ENCODE assay signal across 8 cellular contexts in genomic region chr4:52983563-52984303, GRCh38.
DNase-seq lines count a peak whose midpoint lies in the region; ATAC-seq, FAIRE-seq and TF ChIP-seq lines count a peak whose summit lies in the region.

No MANE protein-coding gene starts in this region.

- H3K27me3 ChIP-seq in K562 (ENCODE audit: control insufficient read depth in 2 of 2, insufficient read depth in 2 of 2, low read length in 2 of 2) (no peaks in the 10 kb centered on the region), suprapubic skin (no peaks in the 10 kb centered on the region)

- no peak overlapping the region for H2AFZ ChIP-seq in K562 (ENCODE audit: low read depth, low read length)

- TF ChIP-seq EP300 in K562 (IDR thresholded peaks at IDR 0.05; ENCODE audit: low read length): no peak
- TF ChIP-seq EP300 in suprapubic skin (IDR thresholded peaks at IDR 0.05): no peak

- FAIRE-seq in K562 (lab: Jason Lieb, UNC): peak; percentile 76

- WGBS in K562 (ENCODE audit: insufficient coverage, low coverage, missing lambda C conversion rate): 0% methylated on average over 1 of the region's 1 CpG
- WGBS in suprapubic skin: 0% methylated on average over 1 of the region's 1 CpG

- H3K36me3 ChIP-seq in K562 (ENCODE audit: control insufficient read depth, insufficient read depth, low read length) (no peaks in the 10 kb centered on the region), suprapubic skin (no peaks in the 10 kb centered on the region)

- H3K27ac ChIP-seq in K562 (ENCODE audit: extremely low read depth, low read depth, low read length) (no peak overlapping the region), suprapubic skin (no peak overlapping the region)

- TF ChIP-seq CTCF in GM10248 (IDR thresholded peaks at IDR 0.05; ENCODE audit: control extremely low read depth, extremely low read depth, low read depth, missing control alignments) (peak; percentile 48), K562 (IDR thresholded peaks at IDR 0.05 in 2 of 3, conservative IDR thresholded peaks at IDR 0.05 in 1 of 3; ENCODE audit: insufficient read depth in 2 of 3, low read depth in 1 of 3, low read length in 3 of 3) (peak; percentile 52 to 70 (median 55); a peak in 5 of 6 replicates), suprapubic skin (IDR thresholded peaks at IDR 0.05) (peak; percentile 38 to 57)

- H3K4me2 ChIP-seq in K562 (ENCODE audit: insufficient read depth, low read length): no peak overlapping the region

- H3K9ac ChIP-seq in K562 (ENCODE audit: insufficient read depth in 1 of 2, low read depth in 2 of 2, low read length in 2 of 2): no peak overlapping the region

- ATAC-seq in HG03354 (IDR thresholded peaks at IDR 0.05; ENCODE audit: poor library complexity, severe bottlenecking, unreplicated experiment) (peak; percentile 66), K562 (peak; percentile 92)

- peak; percentile 68 for TF ChIP-seq RAD21 in K562 (CRISPR knock-in tag; conservative IDR thresholded peaks at IDR 0.05 in 1 of 2, IDR thresholded peaks at IDR 0.05 in 1 of 2)

- in situ Hi-C loops in K562 (cut with MboI): loop anchor here (5.0 to 10.0 kb wide), 2 partner anchors 436 to 609 kb away; no protein-coding TSS in a partner anchor

- no peak for TF ChIP-seq POLR2A in K562 (conservative IDR thresholded peaks at IDR 0.05)
- no peak for TF ChIP-seq POLR2A in suprapubic skin (IDR thresholded peaks at IDR 0.05)

- no TSS peak for BruUV-seq in K562 (replicated peaks; lab: Mats Ljungman, UMichigan)

- H4K20me1 ChIP-seq in K562 (replicated peaks; ENCODE audit: control insufficient read depth, insufficient read depth, low read length): no peaks in the 10 kb centered on the region

- H3K4me3 ChIP-seq in K562 (no peak overlapping the region), suprapubic skin (no peak overlapping the region)

- CTCF ChIA-PET in GM10248 (lab: Yijun Ruan, JAX): interaction anchor here (0.6 to 3.9 kb wide), 24 partner anchors 11 to 1250 kb away, joined by 3 to 76 read pairs (median 4); partner anchors contain the start of gene USP46
- CTCF ChIA-PET in K562 (lab: Yijun Ruan, JAX; ENCODE audit: low intra/inter-chr PET ratio): interaction anchor here (0.5 to 3.4 kb wide), 5 partner anchors 360 to 750 kb away, joined by 3 to 58 read pairs (median 5); no protein-coding TSS in a partner anchor

- DNase-seq in A172 (ENCODE audit: low spot score): peak; percentile 38
- DNase-seq in GM10248 (ENCODE audit: extremely low spot score): peak; percentile 38
- peak; percentile 20 to 64 for DNase-seq in NCI-H524 (lab: John Stamatoyannopoulos, UW)
- DNase-seq in K562 (ENCODE audit: extremely low read depth in 1 of 4, low spot score in 3 of 4): peak; percentile 48 to 67 (median 54)
- peak; percentile 73 for DNase-seq in iPS-NIHi11 (ENCODE audit: low spot score)
- DNase-seq in suprapubic skin (ENCODE audit: low spot score in 2 of 2): no peak
- no peak for DNase-seq in T-helper 9 cell

- POLR2A ChIA-PET in GM10248 (lab: Yijun Ruan, JAX) (no interaction called here), K562 (lab: Yijun Ruan, JAX) (no interaction called here)

- intact Hi-C loops in K562 (cut with micrococcal nuclease): loop anchor here (1.0 to 10.0 kb wide), 6 partner anchors 71 to 749 kb away; no protein-coding TSS in a partner anchor

- H3K9me1 ChIP-seq in K562 (ENCODE audit: control insufficient read depth, insufficient read depth, low read length): no peaks in the 10 kb centered on the region

- H3K4me1 ChIP-seq in K562 (replicated peaks in 1 of 2; ENCODE audit: control insufficient read depth in 2 of 2, insufficient read depth in 2 of 2, low read length in 2 of 2): no peaks in the 10 kb centered on the region
- peaks cover 4% of the 10 kb centered on the region for H3K4me1 ChIP-seq in suprapubic skin

- H3K79me2 ChIP-seq in K562 (ENCODE audit: control insufficient read depth, insufficient read depth, low read length): no peaks in the 10 kb centered on the region

- H3K9me3 ChIP-seq in K562 (replicated peaks; ENCODE audit: control insufficient read depth, insufficient read depth, low read depth, low read length) (no peaks in the 10 kb centered on the region), suprapubic skin (no peaks in the 10 kb centered on the region)

TF ChIP-seq in K562, 482 proteins besides CTCF, POLR2A, EP300 and RAD21:
- TF ChIP-seq HDAC3 (IDR thresholded peaks at IDR 0.05; ENCODE audit: borderline replicate concordance, partially characterized antibody) (no peak), SMARCB1 (IDR thresholded peaks at IDR 0.05; ENCODE audit: insufficient read length, low read depth) (no peak), MTA3 (IDR thresholded peaks at IDR 0.05; ENCODE audit: borderline replicate concordance) (no peak), KLF1 (tag; IDR thresholded peaks at IDR 0.05) (no peak), POU5F1 (IDR thresholded peaks at IDR 0.05; ENCODE audit: borderline replicate concordance, low read depth, low read length, partially characterized antibody) (no peak), ZNF785 (CRISPR knock-in tag; IDR thresholded peaks at IDR 0.05) (no peak), ATF4 (CRISPR knock-in tag; IDR thresholded peaks at IDR 0.05) (no peak), DNMT1 (IDR thresholded peaks at IDR 0.05) (no peak), U2AF2 (optimal IDR thresholded peaks at IDR 0.05; ENCODE audit: low read depth, low read length) (no peak), SMC3 (conservative IDR thresholded peaks at IDR 0.05; ENCODE audit: insufficient read depth, low read depth, low read length) (peak; percentile 49; the same call in 1 of the 2 replicates)
- TF ChIP-seq, protein P1, sequence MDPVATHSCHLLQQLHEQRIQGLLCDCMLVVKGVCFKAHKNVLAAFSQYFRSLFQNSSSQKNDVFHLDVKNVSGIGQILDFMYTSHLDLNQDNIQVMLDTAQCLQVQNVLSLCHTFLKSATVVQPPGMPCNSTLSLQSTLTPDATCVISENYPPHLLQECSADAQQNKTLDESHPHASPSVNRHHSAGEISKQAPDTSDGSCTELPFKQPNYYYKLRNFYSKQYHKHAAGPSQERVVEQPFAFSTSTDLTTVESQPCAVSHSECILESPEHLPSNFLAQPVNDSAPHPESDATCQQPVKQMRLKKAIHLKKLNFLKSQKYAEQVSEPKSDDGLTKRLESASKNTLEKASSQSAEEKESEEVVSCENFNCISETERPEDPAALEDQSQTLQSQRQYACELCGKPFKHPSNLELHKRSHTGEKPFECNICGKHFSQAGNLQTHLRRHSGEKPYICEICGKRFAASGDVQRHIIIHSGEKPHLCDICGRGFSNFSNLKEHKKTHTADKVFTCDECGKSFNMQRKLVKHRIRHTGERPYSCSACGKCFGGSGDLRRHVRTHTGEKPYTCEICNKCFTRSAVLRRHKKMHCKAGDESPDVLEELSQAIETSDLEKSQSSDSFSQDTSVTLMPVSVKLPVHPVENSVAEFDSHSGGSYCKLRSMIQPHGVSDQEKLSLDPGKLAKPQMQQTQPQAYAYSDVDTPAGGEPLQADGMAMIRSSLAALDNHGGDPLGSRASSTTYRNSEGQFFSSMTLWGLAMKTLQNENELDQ (CRISPR knock-in tag; IDR thresholded peaks at IDR 0.05; ENCODE audit: borderline replicate concordance): no peak
- TF ChIP-seq, protein P2, sequence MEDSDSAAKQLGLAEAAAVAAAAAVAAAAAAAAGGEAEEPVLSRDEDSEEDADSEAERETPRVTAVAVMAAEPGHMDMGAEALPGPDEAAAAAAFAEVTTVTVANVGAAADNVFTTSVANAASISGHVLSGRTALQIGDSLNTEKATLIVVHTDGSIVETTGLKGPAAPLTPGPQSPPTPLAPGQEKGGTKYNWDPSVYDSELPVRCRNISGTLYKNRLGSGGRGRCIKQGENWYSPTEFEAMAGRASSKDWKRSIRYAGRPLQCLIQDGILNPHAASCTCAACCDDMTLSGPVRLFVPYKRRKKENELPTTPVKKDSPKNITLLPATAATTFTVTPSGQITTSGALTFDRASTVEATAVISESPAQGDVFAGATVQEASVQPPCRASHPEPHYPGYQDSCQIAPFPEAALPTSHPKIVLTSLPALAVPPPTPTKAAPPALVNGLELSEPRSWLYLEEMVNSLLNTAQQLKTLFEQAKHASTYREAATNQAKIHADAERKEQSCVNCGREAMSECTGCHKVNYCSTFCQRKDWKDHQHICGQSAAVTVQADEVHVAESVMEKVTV (CRISPR knock-in tag; IDR thresholded peaks at IDR 0.05): peak; percentile 55; the same call in 1 of the 2 replicates

Comparison
In these comparisons a context has a peak if more than half of its experiments do, and no peak if none do; other contexts are left out.
1. DNase-seq: peak in A172 (single experiment), GM10248 (single experiment), NCI-H524 (2 of 2), K562 (4 of 4) and iPS-NIHi11 (single experiment); none in suprapubic skin (0 of 2) and T-helper 9 cell (single experiment).
2. Peak in every context shown above with its lines, with median percentiles within 50 percentile points of each other: CTCF ChIP-seq.